15 cellular contexts compared by ENCODE assay signal in the genomic region with DNA sequence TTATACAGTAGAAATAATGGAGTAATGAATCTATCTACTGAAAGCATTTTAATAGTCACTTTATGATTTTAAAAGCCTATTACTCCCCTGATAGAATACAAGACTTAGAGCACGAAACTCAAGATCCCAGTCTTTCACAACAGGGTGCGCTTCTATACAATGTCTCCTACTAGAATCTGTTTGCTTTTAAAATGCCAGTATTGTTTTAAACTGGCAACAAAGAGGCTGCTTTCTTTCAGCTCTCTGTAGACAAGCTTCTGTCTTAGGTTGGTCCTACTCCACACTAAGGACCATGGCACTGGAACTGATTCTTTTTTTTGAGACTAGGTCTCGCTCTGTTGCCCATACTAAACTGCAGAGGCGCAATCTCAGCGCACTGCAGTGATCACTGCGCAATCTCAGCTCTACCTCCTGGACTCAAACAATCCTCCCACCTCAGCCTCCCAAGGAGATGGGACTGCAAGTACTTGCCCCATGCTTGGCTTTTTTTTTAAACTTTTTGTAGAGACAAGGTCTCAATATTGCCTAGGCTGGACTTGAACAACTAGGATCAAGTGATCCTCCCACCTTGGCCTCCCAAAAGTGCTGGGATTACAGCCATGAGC. TPM values are rescaled to one million over a fixed set of nuclear protein-coding genes. Genes with fewer than 3 reads are reported as not detected.
DNase-seq lines count a peak whose midpoint lies in the region; ATAC-seq and TF ChIP-seq lines count a peak whose summit lies in the region.
"Had no signal": no experiment of that assay in that cellular context is flagged by ENCODE, and none has a peak within 500 bp of the region (broad histone marks: within the 10 kb centered on the region; RNA-seq: fewer than 3 reads in every experiment).

No MANE protein-coding gene starts in this region.

- no peaks in the 10 kb centered on the region for H3K27me3 Mint-ChIP-seq in activated naive CD4-positive, alpha-beta T cell treated with anti-CD3 and anti-CD28 coated beads, Interleukin-2, amount 50 U/mL, for 24 hours
- no peaks in the 10 kb centered on the region for H3K27me3 Mint-ChIP-seq in activated naive CD4-positive, alpha-beta T cell treated with anti-CD3 and anti-CD28 coated beads, Interleukin-2, amount 10 ng/mL, durations not matched to agents 7 days and 5 days
- H3K27me3 Mint-ChIP-seq in WTC11 (ENCODE audit: low read depth), result no peaks in the 10 kb centered on the region

- no peak overlapping the region for H2BK15ac ChIP-seq in mesendoderm (replicated peaks; ENCODE audit: low read depth)

- H3K9me3 Mint-ChIP-seq in activated naive CD4-positive, alpha-beta T cell treated with anti-CD3 and anti-CD28 coated beads, Interleukin-2, amount 50 U/mL, for 24 hours, result no peaks in the 10 kb centered on the region
- H3K9me3 Mint-ChIP-seq in activated naive CD4-positive, alpha-beta T cell treated with anti-CD3 and anti-CD28 coated beads, Interleukin-2, amount 10 ng/mL, durations not matched to agents 7 days and 5 days, result no peaks in the 10 kb centered on the region
- no peaks in the 10 kb centered on the region for H3K9me3 Mint-ChIP-seq in WTC11

- H3K4me1 Mint-ChIP-seq in activated naive CD4-positive, alpha-beta T cell treated with anti-CD3 and anti-CD28 coated beads, Interleukin-2, amount 50 U/mL, for 24 hours, result peaks cover 54% of the 10 kb centered on the region
- peaks cover 31% of the 10 kb centered on the region for H3K4me1 Mint-ChIP-seq in activated naive CD4-positive, alpha-beta T cell treated with anti-CD3 and anti-CD28 coated beads, Interleukin-2, amount 10 ng/mL, durations not matched to agents 7 days and 5 days
- H3K4me1 Mint-ChIP-seq in WTC11, result peaks cover 30% of the 10 kb centered on the region

- no peak overlapping the region for H3K18ac ChIP-seq in mesendoderm (ENCODE audit: low read length)

- no peak overlapping the region for H3K4me3 ChIP-seq in mesendoderm (ENCODE audit: low read length)
- H3K4me3 ChIP-seq in thymus (ENCODE audit: low read length), result no peak overlapping the region
- no peak overlapping the region for H3K4me3 ChIP-seq in aorta (ENCODE audit: low read length in 2 of 2)
- H3K4me3 ChIP-seq in ascending aorta, result no peak overlapping the region
- H3K4me3 ChIP-seq: gastroesophageal sphincter, mucosa of descending colon, ovary, stomach had no signal

- H3K36me3 ChIP-seq in mesendoderm (ENCODE audit: control insufficient read depth, insufficient read depth, low read length) (no peaks in the 10 kb centered on the region), thymus (ENCODE audit: control insufficient read depth, insufficient read depth) (peaks cover 10% of the 10 kb centered on the region), aorta (ENCODE audit: control insufficient read depth in 1 of 2, insufficient read depth in 2 of 2, low read length in 1 of 2) (peaks cover 0 to 2% of the 10 kb centered on the region in 2 donors), ascending aorta (peaks cover 0 to 7% of the 10 kb centered on the region in 2 donors)
- H3K36me3 ChIP-seq: ovary had no signal

- TF ChIP-seq CTCF in WTC11 (IDR thresholded peaks at IDR 0.05) (no peak), ascending aorta (IDR thresholded peaks at IDR 0.05) (no peak)

- no peak overlapping the region for H3K56ac ChIP-seq in mesendoderm (ENCODE audit: low read length)

- H3K27ac Mint-ChIP-seq in activated naive CD4-positive, alpha-beta T cell treated with anti-CD3 and anti-CD28 coated beads, Interleukin-2, amount 50 U/mL, for 24 hours, result peak overlapping the region; percentile 79
- no peak overlapping the region for H3K27ac Mint-ChIP-seq in activated naive CD4-positive, alpha-beta T cell treated with anti-CD3 and anti-CD28 coated beads, Interleukin-2, amount 10 ng/mL, durations not matched to agents 7 days and 5 days
- H3K27ac Mint-ChIP-seq in WTC11, result peak overlapping the region; percentile 43; the same call in 1 of the 2 replicates

- H4K8ac ChIP-seq in mesendoderm (ENCODE audit: low read depth, low read length), result no peak overlapping the region

- no peak overlapping the region for H3K9ac ChIP-seq in mesendoderm (ENCODE audit: low read length)

- intact Hi-C loops in aorta (cut with DNase I), result no loop called here
- intact Hi-C loops in ascending aorta (cut with DNase I), result no loop called here

- H3K4me1 ChIP-seq in mesendoderm (ENCODE audit: control insufficient read depth, low read depth, low read length) (no peaks in the 10 kb centered on the region), thymus (ENCODE audit: control insufficient read depth, insufficient read depth, low read length) (peaks cover 9% of the 10 kb centered on the region), aorta (ENCODE audit: control insufficient read depth in 1 of 2, insufficient read depth in 2 of 2, low read length in 2 of 2) (peaks cover 0 to 7% of the 10 kb centered on the region in 2 donors), ascending aorta (peaks cover 0 to 32% of the 10 kb centered on the region in 2 donors)

- H2BK120ac ChIP-seq in mesendoderm (ENCODE audit: low read depth, low read length), result no peak overlapping the region

- H3K36me3 Mint-ChIP-seq in activated naive CD4-positive, alpha-beta T cell treated with anti-CD3 and anti-CD28 coated beads, Interleukin-2, amount 50 U/mL, for 24 hours, result peaks cover 8% of the 10 kb centered on the region
- peaks cover 29% of the 10 kb centered on the region for H3K36me3 Mint-ChIP-seq in activated naive CD4-positive, alpha-beta T cell treated with anti-CD3 and anti-CD28 coated beads, Interleukin-2, amount 10 ng/mL, durations not matched to agents 7 days and 5 days
- peaks cover 10% of the 10 kb centered on the region for H3K36me3 Mint-ChIP-seq in WTC11

- H3K27me3 ChIP-seq in mesendoderm (ENCODE audit: insufficient read depth, low read length, poor library complexity) (no peaks in the 10 kb centered on the region), thymus (ENCODE audit: control insufficient read depth, insufficient read depth) (no peaks in the 10 kb centered on the region), aorta (ENCODE audit: control insufficient read depth in 1 of 2, insufficient read depth in 2 of 2, low read length in 1 of 2) (no peaks in the 10 kb centered on the region), ascending aorta (no peaks in the 10 kb centered on the region)
- H3K27me3 ChIP-seq: gastroesophageal sphincter, ovary, stomach had no signal

- ATAC-seq in WTC11 (no peak), aorta (ENCODE audit: low FRiP score) (no peak)
- ATAC-seq: gastroesophageal sphincter, mucosa of descending colon had no signal

- peak overlapping the region; percentile 30 for H3K23ac ChIP-seq in mesendoderm (ENCODE audit: low read length)

- no peaks in the 10 kb centered on the region for H3K9me3 ChIP-seq in thymus (ENCODE audit: control insufficient read depth)
- H3K9me3 ChIP-seq in aorta (ENCODE audit: control insufficient read depth, low read length), result no peaks in the 10 kb centered on the region
- no peaks in the 10 kb centered on the region for H3K9me3 ChIP-seq in ascending aorta
- H3K9me3 ChIP-seq: gastroesophageal sphincter, mucosa of descending colon, ovary, stomach had no signal

- CTCF ChIA-PET in activated naive CD4-positive, alpha-beta T cell treated with anti-CD3 and anti-CD28 coated beads, Interleukin-2, amount 10 ng/mL, durations not matched to agents 7 days and 5 days (lab: Charles Lee), result interaction anchor here (0.7 to 4.9 kb wide), 4 partner anchors 17 to 39 kb away, joined by 3 to 27 read pairs (median 3); no protein-coding TSS in a partner anchor
- CTCF ChIA-PET in WTC11 (lab: Charles Lee), result interaction anchor here (0.6 to 1.1 kb wide), 6 partner anchors 34 to 212 kb away, joined by 3 to 5 read pairs (median 3); no protein-coding TSS in a partner anchor

- no peak overlapping the region for H2AK5ac ChIP-seq in mesendoderm (ENCODE audit: low read length)

- H3K4me3 Mint-ChIP-seq in activated naive CD4-positive, alpha-beta T cell treated with anti-CD3 and anti-CD28 coated beads, Interleukin-2, amount 50 U/mL, for 24 hours, result no peak overlapping the region
- H3K4me3 Mint-ChIP-seq in activated naive CD4-positive, alpha-beta T cell treated with anti-CD3 and anti-CD28 coated beads, Interleukin-2, amount 10 ng/mL, durations not matched to agents 7 days and 5 days, result no peak overlapping the region
- no peak overlapping the region for H3K4me3 Mint-ChIP-seq in WTC11

- H4K5ac ChIP-seq in mesendoderm (ENCODE audit: low read length), result no peak overlapping the region

- H3K79me2 ChIP-seq in mesendoderm (ENCODE audit: control insufficient read depth, insufficient read depth, low read length), result peaks cover 28% of the 10 kb centered on the region

- DNase-seq in activated naive CD4-positive, alpha-beta T cell treated with anti-CD3 and anti-CD28 coated beads, Interleukin-2, amount 10 ng/mL, durations not matched to agents 7 days and 5 days, result no peak
- DNase-seq in WTC11 (ENCODE audit: low spot score), result no peak
- no peak for DNase-seq in mesendoderm
- DNase-seq in NCI-H146 treated with DMSO at 0.1 percent for 48 hours (lab: John Stamatoyannopoulos, UW; ENCODE audit: unreplicated experiment), result no peak
- DNase-seq in aorta, result no peak
- DNase-seq in ascending aorta (ENCODE audit: low spot score in 2 of 2), result no peak
- DNase-seq: activated naive CD4-positive, alpha-beta T cell treated with anti-CD3 and anti-CD28 coated beads, Interleukin-2, amount 50 U/mL, for 16 hours; mucosa of descending colon; NCI-H1694; NCI-H510A treated with DMSO at 0.1 percent for 48 hours; ovary; stomach had no signal

- POLR2A ChIA-PET in WTC11 (lab: Charles Lee), result no interaction called here

- peaks cover 6% of the 10 kb centered on the region for H3K79me1 ChIP-seq in mesendoderm (ENCODE audit: low read length)

- H3K4ac ChIP-seq in mesendoderm (ENCODE audit: low read depth, low read length), result no peak overlapping the region

- no CpG with 5 or more reads among the region's 6 CpGs for WGBS in mesendoderm (ENCODE audit: extremely low coverage, insufficient coverage, low lambda C conversion rate)
- WGBS in thymus, result 98% methylated on average over 6 of the region's 6 CpGs
- WGBS in aorta, 2 donors, result 95 to 96% methylated on average over 6 of the region's 6 CpGs

- no peak overlapping the region for H3K4me2 ChIP-seq in mesendoderm (ENCODE audit: low read length)

- H2BK5ac ChIP-seq in mesendoderm (ENCODE audit: low read length), result no peak overlapping the region

- peak overlapping the region; percentile 37 for H3K27ac ChIP-seq in mesendoderm (ENCODE audit: low read depth, low read length)
- peak overlapping the region; percentile 5 for H3K27ac ChIP-seq in thymus (ENCODE audit: low read depth)
- H3K27ac ChIP-seq in aorta (ENCODE audit: low read depth in 1 of 2, low read length in 2 of 2), result no peak overlapping the region
- H3K27ac ChIP-seq in ascending aorta, result no peak overlapping the region
- H3K27ac ChIP-seq: ovary had no signal

RNA-seq across cellular contexts. Expression of a gene that starts 4.8 kb away (rescaled TPM):
- 121 to 143 TPM (median 128 TPM) in 3 replicates for total RNA-seq in WTC11 (2021)
- polyA plus RNA-seq in mesendoderm (2013, experiment 1 of 2), result 50.4 TPM
- polyA plus RNA-seq in mesendoderm (2013, experiment 2 of 2), result 50.1 TPM
- 114 TPM for polyA plus RNA-seq in thymus
- total RNA-seq in aorta, result 100 to 1,000 TPM; 134 to 152 TPM
- 100 to 1,000 TPM in 1 of 2 donors, 10 to 100 TPM in 1; 39.2 to 128 TPM for polyA plus RNA-seq in aorta
- total RNA-seq in ascending aorta, result 68.9 TPM

RNA-seq across cellular contexts. Expression of a gene that starts 27.4 kb away (rescaled TPM):
- total RNA-seq in WTC11 (2021), result 80.6 to 85.5 TPM (median 85.2 TPM) in 3 replicates
- 39.4 TPM for polyA plus RNA-seq in mesendoderm (2013, experiment 1 of 2)
- polyA plus RNA-seq in mesendoderm (2013, experiment 2 of 2), result 38.6 TPM
- polyA plus RNA-seq in thymus, result 20.7 TPM
- 10 to 100 TPM; 44.8 to 55.1 TPM for total RNA-seq in aorta
- polyA plus RNA-seq in aorta, result 10 to 100 TPM; 32.2 to 32.3 TPM
- total RNA-seq in ascending aorta, result 36.6 TPM

RNA-seq across cellular contexts. Expression of a gene that starts 52.3 kb away (rescaled TPM):
- 43.6 to 56.3 TPM (median 46.9 TPM) in 3 replicates for total RNA-seq in WTC11 (2021)
- polyA plus RNA-seq in mesendoderm (2013, experiment 1 of 2), result 260 TPM
- 272 TPM for polyA plus RNA-seq in mesendoderm (2013, experiment 2 of 2)
- polyA plus RNA-seq in thymus, result 77.3 TPM
- total RNA-seq in aorta, result 100 to 1,000 TPM; 258 to 313 TPM
- 100 to 1,000 TPM; 296 to 350 TPM for polyA plus RNA-seq in aorta
- total RNA-seq in ascending aorta, result 178 TPM

Comparison
In these comparisons a context has a peak if more than half of its experiments do, and no peak if none do; other contexts are left out.
1. H3K27ac ChIP-seq: peak in mesendoderm (single experiment) and thymus (single experiment); none in aorta (0 of 2) and ascending aorta (0 of 2).